10 cellular contexts compared by ENCODE assay signal in the genomic region with DNA sequence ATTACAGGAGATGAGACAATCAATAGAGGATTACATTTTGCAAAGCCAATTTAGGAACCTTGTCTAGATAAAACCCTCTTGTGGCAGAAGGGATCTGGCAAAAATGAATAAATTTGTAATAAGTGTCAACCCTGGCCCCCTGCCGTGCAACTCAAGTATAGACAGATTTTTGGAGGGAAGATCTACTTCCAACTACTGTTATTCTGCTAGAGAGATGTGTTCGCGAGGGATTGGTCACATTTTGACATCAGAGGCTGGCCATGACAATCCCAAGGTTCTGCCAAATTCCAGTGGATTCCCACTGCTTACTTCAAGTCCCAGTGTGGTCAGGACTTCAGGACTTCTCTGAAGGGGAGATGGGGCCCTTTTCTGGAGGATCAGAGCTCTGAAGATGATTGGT.
DNase-seq lines count a peak whose midpoint lies in the region; ATAC-seq and TF ChIP-seq lines count a peak whose summit lies in the region.
"Had no signal": no experiment of that assay in that cellular context is flagged by ENCODE, and none has a peak within 500 bp of the region (broad histone marks: within the 10 kb centered on the region; RNA-seq: fewer than 3 reads in every experiment).

No MANE protein-coding gene starts in this region.

- H3K4me3 ChIP-seq in GM06990 (replicated peaks; ENCODE audit: low read depth, low read length) (no peak overlapping the region), skeletal muscle tissue (ENCODE audit: low read length in 3 of 3) (no peak overlapping the region)
- H3K4me3 ChIP-seq: dorsolateral prefrontal cortex, ovary had no signal

- POLR2A ChIA-PET in RWPE1 (lab: Yijun Ruan, JAX; ENCODE audit: low non-redundant PET), result no interaction called here

- peaks cover 2% of the 10 kb centered on the region for H3K27me3 ChIP-seq in GM06990 (replicated peaks; ENCODE audit: control insufficient read depth, insufficient read depth, low read length)
- no peaks in the 10 kb centered on the region for H3K27me3 ChIP-seq in skeletal muscle tissue (ENCODE audit: control insufficient read depth in 3 of 3, insufficient read depth in 3 of 3, low read length in 3 of 3)
- H3K27me3 ChIP-seq: dorsolateral prefrontal cortex, ovary had no signal

- CTCF ChIA-PET in RWPE1 (lab: Yijun Ruan, JAX), result no interaction called here

- peak; percentile 2 for TF ChIP-seq CTCF in GM06990 (IDR thresholded peaks at IDR 0.05; ENCODE audit: insufficient read depth, low read length, poor library complexity, severe bottlenecking)
- TF ChIP-seq CTCF in RWPE1 (conservative IDR thresholded peaks at IDR 0.05; ENCODE audit: low read depth), result no peak

- H3K4me1 ChIP-seq in skeletal muscle tissue (ENCODE audit: control insufficient read depth in 3 of 3, insufficient read depth in 3 of 3, low read length in 3 of 3), result peaks cover 64 to 72% (median 69%) of the 10 kb centered on the region in 3 donors

- peak overlapping the region in 1 of 3 donors; percentile 34 for H3K9ac ChIP-seq in skeletal muscle tissue (ENCODE audit: low read depth in 1 of 3, low read length in 3 of 3)

- H3K27ac ChIP-seq in RWPE1 (peak overlapping the region; percentile 85), skeletal muscle tissue (ENCODE audit: low read depth, low read length) (peak overlapping the region; percentile 60), caudate nucleus (ENCODE audit: low read depth, low read length) (no peak overlapping the region)

- H3K9me3 ChIP-seq in skeletal muscle tissue (ENCODE audit: control insufficient read depth in 3 of 3, low read length in 3 of 3), result no peaks in the 10 kb centered on the region
- H3K9me3 ChIP-seq: ovary had no signal

- DNase-seq in GM06990 (ENCODE audit: extremely low read depth, insufficient read length), result no peak
- DNase-seq in RWPE1 (ENCODE audit: low spot score), result no peak
- DNase-seq in fibroblast of peridontal ligament (ENCODE audit: extremely low read depth), result peak; percentile 47
- no peak for DNase-seq in caudate nucleus (lab: John Stamatoyannopoulos, UW)

- H3K36me3 ChIP-seq in GM06990 (ENCODE audit: control insufficient read depth, insufficient read depth, low read length), result no peaks in the 10 kb centered on the region
- no peaks in the 10 kb centered on the region for H3K36me3 ChIP-seq in skeletal muscle tissue (ENCODE audit: control insufficient read depth in 3 of 3, insufficient read depth in 3 of 3, low read length in 3 of 3)
- H3K36me3 ChIP-seq: ovary had no signal

- ATAC-seq in HG02938 (IDR thresholded peaks at IDR 0.05; ENCODE audit: unreplicated experiment) (no peak), GM18858 (IDR thresholded peaks at IDR 0.05; ENCODE audit: unreplicated experiment) (no peak), GM19395 (IDR thresholded peaks at IDR 0.05; ENCODE audit: unreplicated experiment) (no peak)
